Comparison of ENCODE assay signal across 8 cellular contexts in genomic region chr3:9397331-9397910, GRCh38. TPM values are rescaled to one million over a fixed set of nuclear protein-coding genes. Genes with fewer than 3 reads are reported as not detected.
DNase-seq lines count a peak whose midpoint lies in the region; ATAC-seq, FAIRE-seq and TF ChIP-seq lines count a peak whose summit lies in the region.

Gene SETD5 (plus strand): TSS chr3:9397615. CDS start chr3:9428939, 31,324 bp downstream.

- ATAC-seq in GM18502 (IDR thresholded peaks at IDR 0.05; ENCODE audit: poor library complexity, unreplicated experiment) = peak; percentile 57
- ATAC-seq in HG02938 (IDR thresholded peaks at IDR 0.05; ENCODE audit: unreplicated experiment) = peak; percentile 42
- peak; percentile 78 to 83 (median 80) for ATAC-seq in psoas muscle

- no peak for FAIRE-seq in urothelium cell line (lab: Jason Lieb, UNC)

- intact Hi-C loops in T-helper 2 cell treated with Interferon-gamma antibody and Interleukin-4, amounts not matched to agents 100 ng/mL and 5 ng/mL, for 36 hours (cut with micrococcal nuclease) = loop anchor here (1.0 to 2.0 kb wide), 10 partner anchors 25 to 851 kb away; partner anchors contain the start of genes BRPF1, CRELD1, EMC3 and JAGN1
- intact Hi-C loops in psoas muscle (cut with DNase I) = loop anchor here in 1 of 2 donors (2.0 to 5.0 kb wide), 2 partner anchors 25 to 35 kb away; partner anchors contain the start of gene THUMPD3

- H3K4me1 ChIP-seq in right atrium auricular region (peaks cover 0 to 71% of the 10 kb centered on the region in 2 donors), psoas muscle (peaks cover 64% of the 10 kb centered on the region)

- WGBS in psoas muscle, 3 donors = 0% methylated on average over 18 to 60 of the region's 64 CpGs

- H3K27me3 ChIP-seq in right atrium auricular region = no peaks in the 10 kb centered on the region
- no peaks in the 10 kb centered on the region for H3K27me3 ChIP-seq in psoas muscle (ENCODE audit: insufficient read depth in 3 of 3, low read length in 2 of 3)

- H3K4me3 ChIP-seq in right atrium auricular region (peak within 1 kb of the TSS; percentile 90), psoas muscle (peak within 1 kb of the TSS; percentile 96)

- no peaks in the 10 kb centered on the region for H3K9me3 ChIP-seq in right atrium auricular region
- H3K9me3 ChIP-seq in psoas muscle = no peaks in the 10 kb centered on the region

- H3K36me3 ChIP-seq in right atrium auricular region (no peaks in the 10 kb centered on the region), psoas muscle (ENCODE audit: insufficient read depth in 1 of 2, low read depth in 1 of 2) (peaks cover 3 to 25% of the 10 kb centered on the region in 2 donors)

- no peak for TF ChIP-seq CTCF in right atrium auricular region (IDR thresholded peaks at IDR 0.05)
- no peak for TF ChIP-seq CTCF in psoas muscle (IDR thresholded peaks at IDR 0.05)

- peak within 1 kb of the TSS; percentile 96 to 99 for H3K27ac ChIP-seq in right atrium auricular region
- H3K27ac ChIP-seq in psoas muscle = peak within 1 kb of the TSS; percentile 100

- DNase-seq in NCI-H1694 treated with DMSO at 0.1 percent for 48 hours (lab: John Stamatoyannopoulos, UW) (peak; percentile 52), anterior cingulate cortex (lab: John Stamatoyannopoulos, UW) (peak; percentile 82 to 99 (median 96)), right atrium auricular region (ENCODE audit: low spot score) (peak; percentile 99), psoas muscle (peak; percentile 99 to 100), urothelium cell line (ENCODE audit: low spot score) (peak; percentile 96)

RNA-seq across cellular contexts. Expression of gene SETD5, which starts in this region (rescaled TPM):
- 125 and 142 TPM in 2 replicates for total RNA-seq in T-helper 2 cell treated with Interferon-gamma antibody and Interleukin-4, amounts not matched to agents 100 ng/mL and 5 ng/mL, for 36 hours
- total RNA-seq in right atrium auricular region = 10 to 100 TPM; 36.9 to 49.4 TPM
- 10 to 100 TPM; 58.3 to 69.3 (median 66.6) TPM for total RNA-seq in psoas muscle
- polyA plus RNA-seq in psoas muscle = 10 to 100 TPM; 12.8 to 34.8 (median 19.7) TPM

Comparison
In these comparisons a context has a peak if more than half of its experiments do, and no peak if none do; other contexts are left out.
1. Peak in every context shown above with its lines: DNase-seq, ATAC-seq, H3K4me3 ChIP-seq and H3K27ac ChIP-seq.